31 cellular contexts compared by ENCODE assay signal in the genomic region with DNA sequence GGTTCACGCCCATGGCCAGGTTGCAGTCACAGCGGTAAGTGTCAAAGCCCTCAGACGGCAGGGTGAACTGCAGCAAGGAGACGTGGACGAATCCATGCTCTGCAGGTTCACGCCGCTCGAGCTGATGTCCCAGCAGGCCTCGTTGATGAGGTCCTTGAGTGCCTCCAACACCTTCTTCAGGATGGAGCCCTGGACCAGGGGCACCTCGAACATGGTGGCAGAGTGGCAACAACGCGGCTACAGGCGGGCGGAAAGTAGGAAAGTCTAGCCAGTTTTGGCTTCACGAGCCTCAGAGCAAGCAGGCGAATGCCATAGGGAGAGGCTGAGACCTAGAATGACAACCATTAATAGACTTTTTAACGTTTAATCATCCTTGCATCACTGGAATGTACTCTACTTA.
DNase-seq lines count a peak whose midpoint lies in the region; ATAC-seq and TF ChIP-seq lines count a peak whose summit lies in the region.
"Had no signal": no experiment of that assay in that cellular context is flagged by ENCODE, and none has a peak within 500 bp of the region (broad histone marks: within the 10 kb centered on the region; RNA-seq: fewer than 3 reads in every experiment).

No MANE protein-coding gene starts in this region.

- H3K27me3 Mint-ChIP-seq in chondrocyte (ENCODE audit: low read depth), result no peaks in the 10 kb centered on the region
- H3K27me3 Mint-ChIP-seq: B cell; CD4-positive, alpha-beta memory T cell; CD4-positive, alpha-beta T cell; CD4-positive, CD25-positive, alpha-beta regulatory T cell had no signal

- no peak overlapping the region for H3K4me3 ChIP-seq in heart right ventricle
- no peak overlapping the region for H3K4me3 ChIP-seq in gastroesophageal sphincter
- H3K4me3 ChIP-seq: A549; BLaER1; BLaER1 treated with 17β-estradiol and CSF1 and Interleukin-3, amounts not matched to agents 10 nM and 100 nM had no signal

- no peak overlapping the region for H3K4me3 Mint-ChIP-seq in chondrocyte (ENCODE audit: unreplicated experiment)
- H3K4me3 Mint-ChIP-seq: B cell; CD14-positive monocyte; CD4-positive, alpha-beta memory T cell; CD4-positive, alpha-beta T cell; CD4-positive, CD25-positive, alpha-beta regulatory T cell; CD8-positive, alpha-beta memory T cell; CD8-positive, alpha-beta T cell had no signal

- 87 to 90% methylated on average over 17 of the region's 17 CpGs for WGBS in heart right ventricle, 2 donors
- 80 to 92% methylated on average over 1 to 5 of the region's 17 CpGs for WGBS in gastroesophageal sphincter (ENCODE audit: low coverage in 1 of 2), 2 donors

- TF ChIP-seq POLR2A in gastroesophageal sphincter (IDR thresholded peaks at IDR 0.05), result no peak

- H3K27ac ChIP-seq in heart right ventricle, result no peak overlapping the region
- H3K27ac ChIP-seq in gastroesophageal sphincter, result no peak overlapping the region
- H3K27ac ChIP-seq: 22Rv1; A549; BLaER1; BLaER1 treated with 17β-estradiol and CSF1 and Interleukin-3, amounts not matched to agents 10 nM and 100 nM; C4-2B had no signal

- no peaks in the 10 kb centered on the region for H3K36me3 Mint-ChIP-seq in chondrocyte (ENCODE audit: low read depth)
- H3K36me3 Mint-ChIP-seq: CD14-positive monocyte; CD4-positive, alpha-beta memory T cell; CD4-positive, CD25-positive, alpha-beta regulatory T cell; CD8-positive, alpha-beta T cell had no signal

- H3K4me1 ChIP-seq in heart right ventricle (no peaks in the 10 kb centered on the region), gastroesophageal sphincter (no peaks in the 10 kb centered on the region)
- H3K4me1 ChIP-seq: A549; BE2C; BLaER1; BLaER1 treated with 17β-estradiol and CSF1 and Interleukin-3, amounts not matched to agents 10 nM and 100 nM; Caco-2 had no signal

- peaks cover 43% of the 10 kb centered on the region for H3K9me3 Mint-ChIP-seq in chondrocyte (ENCODE audit: low read depth)
- H3K9me3 Mint-ChIP-seq: CD4-positive, alpha-beta T cell; CD8-positive, alpha-beta T cell had no signal

- no peak overlapping the region for H3K27ac Mint-ChIP-seq in chondrocyte (ENCODE audit: unreplicated experiment)
- H3K27ac Mint-ChIP-seq: B cell; CD14-positive monocyte; CD4-positive, alpha-beta T cell; CD4-positive, CD25-positive, alpha-beta regulatory T cell; CD8-positive, alpha-beta memory T cell; CD8-positive, alpha-beta T cell had no signal

- H3K9me3 ChIP-seq in heart right ventricle (peaks cover 0 to 17% (median 0%) of the 10 kb centered on the region in 11 donors), gastroesophageal sphincter (peaks cover 0 to 7% (median 0%) of the 10 kb centered on the region in 3 donors)
- H3K9me3 ChIP-seq: A549, BE2C, Caco-2 had no signal

- TF ChIP-seq CTCF in heart right ventricle (IDR thresholded peaks at IDR 0.05), result no peak
- no peak for TF ChIP-seq CTCF in chondrocyte (IDR thresholded peaks at IDR 0.05)
- no peak for TF ChIP-seq CTCF in gastroesophageal sphincter (IDR thresholded peaks at IDR 0.05)

- no peaks in the 10 kb centered on the region for H3K36me3 ChIP-seq in heart right ventricle
- H3K36me3 ChIP-seq in gastroesophageal sphincter, result no peaks in the 10 kb centered on the region
- H3K36me3 ChIP-seq: BE2C; BLaER1; BLaER1 treated with 17β-estradiol and CSF1 and Interleukin-3, amounts not matched to agents 10 nM and 100 nM had no signal

- ATAC-seq in Right ventricle myocardium inferior (no peak), heart right ventricle (no peak), gastroesophageal sphincter (no peak)
- ATAC-seq: A549; CD8-positive, alpha-beta T cell had no signal

- H3K4me1 Mint-ChIP-seq in chondrocyte (ENCODE audit: low read depth), result no peaks in the 10 kb centered on the region
- H3K4me1 Mint-ChIP-seq: B cell; CD14-positive monocyte; CD4-positive, alpha-beta memory T cell; CD4-positive, CD25-positive, alpha-beta regulatory T cell; CD8-positive, alpha-beta memory T cell had no signal

- TF ChIP-seq EP300 in gastroesophageal sphincter (IDR thresholded peaks at IDR 0.05), result no peak

- intact Hi-C loops in Right ventricle myocardium inferior (cut with DNase I) (no loop called here), heart right ventricle (cut with DNase I) (no loop called here)

- H3K27me3 ChIP-seq in heart right ventricle, result no peaks in the 10 kb centered on the region
- no peaks in the 10 kb centered on the region for H3K27me3 ChIP-seq in gastroesophageal sphincter
- H3K27me3 ChIP-seq: BE2C; BLaER1; BLaER1 treated with 17β-estradiol and CSF1 and Interleukin-3, amounts not matched to agents 10 nM and 100 nM had no signal

- DNase-seq in Right ventricle myocardium inferior (ENCODE audit: missing footprints) (peak; percentile 14), heart right ventricle (no peak), chondrocyte (ENCODE audit: low spot score) (peak; percentile 54)
- DNase-seq: 8988T; ACHN; AML-193; BE2C; C1 segment of cervical spinal cord; Caco-2; Calu3; CD4-positive, alpha-beta memory T cell; CD4-positive, alpha-beta T cell; CD4-positive, CD25-positive, alpha-beta regulatory T cell; CD8-positive, alpha-beta memory T cell; CD8-positive, alpha-beta T cell; COR-L47; DMS 273 treated with DMSO at 0.1 percent for 48 hours; DMS153; DMS53; DMS79; DMS79 treated with DMSO at 0.1 percent for 48 hours; DND-41; EL had no signal

Comparison
In these comparisons a context has a peak if more than half of its experiments do, and no peak if none do; other contexts are left out.
1. DNase-seq: peak in Right ventricle myocardium inferior (single experiment) and chondrocyte (single experiment); none in heart right ventricle (0 of 2).